In genomic region chr18:67705748-67706147, GRCh38 we compare ENCODE assay signal across 13 cellular contexts.
DNase-seq lines count a peak whose midpoint lies in the region; ATAC-seq and TF ChIP-seq lines count a peak whose summit lies in the region.
"Had no signal": no experiment of that assay in that cellular context is flagged by ENCODE, and none has a peak within 500 bp of the region (broad histone marks: within the 10 kb centered on the region; RNA-seq: fewer than 3 reads in every experiment).

No MANE protein-coding gene starts in this region.

- H3K4me1 ChIP-seq in mammary epithelial cell (ENCODE audit: insufficient read depth, low read length) (no peaks in the 10 kb centered on the region), PC-3 (ENCODE audit: insufficient read depth, low read length) (no peaks in the 10 kb centered on the region), thyroid gland (no peaks in the 10 kb centered on the region)
- H3K4me1 ChIP-seq: parathyroid adenoma had no signal

- no peak for TF ChIP-seq POLR2A in thyroid gland (IDR thresholded peaks at IDR 0.05)

- no peaks in the 10 kb centered on the region for H3K27me3 Mint-ChIP-seq in MCF 10A (ENCODE audit: insufficient read depth, unreplicated experiment)
- peaks cover 4% of the 10 kb centered on the region for H3K27me3 Mint-ChIP-seq in activated naive CD8-positive, alpha-beta T cell treated with anti-CD3 and anti-CD28 coated beads for 36 hours
- H3K27me3 Mint-ChIP-seq: activated CD4-positive, alpha-beta T cell treated with anti-CD3 and anti-CD28 coated beads, Interleukin-2, amount 10 ng/mL, durations not matched to agents 7 days and 5 days had no signal

- no peaks in the 10 kb centered on the region for H3K9me3 ChIP-seq in mammary epithelial cell (replicated peaks; ENCODE audit: insufficient read depth, low read length)
- no peaks in the 10 kb centered on the region for H3K9me3 ChIP-seq in PC-3 (ENCODE audit: low read length)
- H3K9me3 ChIP-seq in thyroid gland: no peaks in the 10 kb centered on the region

- H3K79me2 ChIP-seq in mammary epithelial cell (ENCODE audit: insufficient read depth, low read length) (no peaks in the 10 kb centered on the region), PC-3 (ENCODE audit: low read length) (no peaks in the 10 kb centered on the region)
- H3K79me2 ChIP-seq: parathyroid adenoma had no signal

- H4K20me1 ChIP-seq in mammary epithelial cell (ENCODE audit: insufficient read depth, low read length): no peaks in the 10 kb centered on the region
- H4K20me1 ChIP-seq in PC-3 (ENCODE audit: low read length): no peaks in the 10 kb centered on the region

- H3K36me3 ChIP-seq in mammary epithelial cell (ENCODE audit: insufficient read depth, low read length) (no peaks in the 10 kb centered on the region), PC-3 (ENCODE audit: low read depth, low read length) (no peaks in the 10 kb centered on the region), thyroid gland (no peaks in the 10 kb centered on the region)

- H3K4me3 ChIP-seq in mammary epithelial cell (replicated peaks in 1 of 3; ENCODE audit: insufficient read depth in 1 of 3, low read depth in 2 of 3, low read length in 3 of 3) (no peak overlapping the region), PC-3 (ENCODE audit: low read length) (no peak overlapping the region), fibroblast of villous mesenchyme (ENCODE audit: low read depth, low read length) (no peak overlapping the region), thyroid gland (replicated peaks in 1 of 3) (no peak overlapping the region)

- TF ChIP-seq CTCF in MCF 10A (IDR thresholded peaks at IDR 0.05; ENCODE audit: unreplicated experiment) (no peak), mammary epithelial cell (conservative IDR thresholded peaks at IDR 0.05 in 1 of 2, IDR thresholded peaks at IDR 0.05 in 1 of 2; ENCODE audit: extremely low read depth in 1 of 2, insufficient read depth in 1 of 2, low read depth in 1 of 2, low read length in 2 of 2) (peak in 1 of 2 donors; percentile 35), PC-3 (conservative IDR thresholded peaks at IDR 0.05; ENCODE audit: low read depth, low read length) (peak; percentile 36; the same call in 1 of the 2 replicates), fibroblast of villous mesenchyme (IDR thresholded peaks at IDR 0.05; ENCODE audit: insufficient read depth, low read depth, low read length) (peak; percentile 35), thyroid gland (IDR thresholded peaks at IDR 0.05) (no peak)

- POLR2A ChIA-PET in MCF 10A (lab: Yijun Ruan, JAX) (no interaction called here), PC-3 (lab: Charles Lee; ENCODE audit: unreplicated experiment) (no interaction called here)

- CTCF ChIA-PET in MCF 10A (lab: Yijun Ruan, JAX) (interaction anchor here (0.7 kb wide), 1 partner anchor 204 kb away, joined by 3 read pairs; no protein-coding TSS in a partner anchor), mammary epithelial cell (lab: Charles Lee; ENCODE audit: low non-redundant PET) (no interaction called here), PC-3 (lab: Charles Lee) (no interaction called here)

- DNase-seq in MCF 10A (ENCODE audit: unreplicated experiment) (peak; percentile 7), mammary epithelial cell (no peak), PC-3 (peak; percentile 17), fibroblast of villous mesenchyme (ENCODE audit: low read depth) (peak; percentile 10), thyroid gland (no peak)
- DNase-seq in activated naive CD8-positive, alpha-beta T cell treated with anti-CD3 and anti-CD28 coated beads for 36 hours: no peak
- DNase-seq: activated CD4-positive, alpha-beta T cell treated with anti-CD3 and anti-CD28 coated beads, Interleukin-2, amount 10 ng/mL, durations not matched to agents 7 days and 5 days; activated T-cell treated with anti-CD3 and anti-CD28 coated beads, Interleukin-2, amount 50 U/mL, for 48 hours; amniotic stem cell; NCI-H446 had no signal

- H3K4me3 Mint-ChIP-seq in MCF 10A (ENCODE audit: unreplicated experiment): no peak overlapping the region
- no peak overlapping the region for H3K4me3 Mint-ChIP-seq in activated naive CD8-positive, alpha-beta T cell treated with anti-CD3 and anti-CD28 coated beads for 36 hours
- H3K4me3 Mint-ChIP-seq: activated CD4-positive, alpha-beta T cell treated with anti-CD3 and anti-CD28 coated beads, Interleukin-2, amount 10 ng/mL, durations not matched to agents 7 days and 5 days had no signal

- no peak overlapping the region for H3K27ac Mint-ChIP-seq in MCF 10A (ENCODE audit: low read depth, unreplicated experiment)
- H3K27ac Mint-ChIP-seq in activated naive CD8-positive, alpha-beta T cell treated with anti-CD3 and anti-CD28 coated beads for 36 hours: no peak overlapping the region
- H3K27ac Mint-ChIP-seq: activated CD4-positive, alpha-beta T cell treated with anti-CD3 and anti-CD28 coated beads, Interleukin-2, amount 10 ng/mL, durations not matched to agents 7 days and 5 days had no signal

- H3K36me3 Mint-ChIP-seq in MCF 10A (ENCODE audit: insufficient read depth, unreplicated experiment): no peaks in the 10 kb centered on the region
- H3K36me3 Mint-ChIP-seq in activated naive CD8-positive, alpha-beta T cell treated with anti-CD3 and anti-CD28 coated beads for 36 hours: no peaks in the 10 kb centered on the region

- no peak overlapping the region for H3K27ac ChIP-seq in mammary epithelial cell (ENCODE audit: insufficient read depth, low read depth, low read length)
- H3K27ac ChIP-seq in PC-3 (ENCODE audit: low read length): no peak overlapping the region
- H3K27ac ChIP-seq in thyroid gland: no peak overlapping the region
- H3K27ac ChIP-seq: parathyroid adenoma had no signal

- ATAC-seq in PC-3 (peak; percentile 59; the same call in 1 of the 2 replicates), HG02840 (IDR thresholded peaks at IDR 0.05; ENCODE audit: low FRiP score, unreplicated experiment) (no peak), GM19023 (IDR thresholded peaks at IDR 0.05; ENCODE audit: unreplicated experiment) (no peak)

- H3K9me3 Mint-ChIP-seq in MCF 10A (ENCODE audit: unreplicated experiment): peaks cover 7% of the 10 kb centered on the region
- H3K9me3 Mint-ChIP-seq in activated naive CD8-positive, alpha-beta T cell treated with anti-CD3 and anti-CD28 coated beads for 36 hours: no peaks in the 10 kb centered on the region
- H3K9me3 Mint-ChIP-seq: activated CD4-positive, alpha-beta T cell treated with anti-CD3 and anti-CD28 coated beads, Interleukin-2, amount 10 ng/mL, durations not matched to agents 7 days and 5 days had no signal

- H3K4me1 Mint-ChIP-seq in MCF 10A (ENCODE audit: insufficient read depth, unreplicated experiment): no peaks in the 10 kb centered on the region
- H3K4me1 Mint-ChIP-seq in activated naive CD8-positive, alpha-beta T cell treated with anti-CD3 and anti-CD28 coated beads for 36 hours: no peaks in the 10 kb centered on the region
- H3K4me1 Mint-ChIP-seq: activated CD4-positive, alpha-beta T cell treated with anti-CD3 and anti-CD28 coated beads, Interleukin-2, amount 10 ng/mL, durations not matched to agents 7 days and 5 days had no signal

- H3K9ac ChIP-seq in mammary epithelial cell (ENCODE audit: insufficient read depth, low read length) (no peak overlapping the region), PC-3 (ENCODE audit: low read length) (no peak overlapping the region)
- H3K9ac ChIP-seq: parathyroid adenoma had no signal

- no peaks in the 10 kb centered on the region for H3F3A ChIP-seq in PC-3 (ENCODE audit: low read length, unreplicated experiment)

- no peak overlapping the region for H2AFZ ChIP-seq in mammary epithelial cell (ENCODE audit: low read depth, low read length)
- H2AFZ ChIP-seq in PC-3 (ENCODE audit: low read length): no peak overlapping the region
- H2AFZ ChIP-seq: parathyroid adenoma had no signal

- no TSS peak for BruUV-seq in MCF 10A (replicated peaks; lab: Mats Ljungman, UMichigan)
- no TSS peak for BruUV-seq in mammary epithelial cell (replicated peaks; lab: Mats Ljungman, UMichigan)
- BruUV-seq in PC-3 (replicated peaks; lab: Mats Ljungman, UMichigan): no TSS peak

- 94% methylated on average over 2 of the region's 2 CpGs for WGBS in mammary epithelial cell (ENCODE audit: low coverage, missing lambda C conversion rate)
- WGBS in thyroid gland, 2 donors: 69 to 82% methylated on average over 2 of the region's 2 CpGs

- dilution Hi-C loops in mammary epithelial cell (cut with HindIII; ENCODE audit: low sequenced_read_pairs): no loop called here

- H3K9me2 ChIP-seq in PC-3 (replicated peaks; ENCODE audit: low read length): no peaks in the 10 kb centered on the region

- no peak overlapping the region for H3K4me2 ChIP-seq in mammary epithelial cell (ENCODE audit: insufficient read depth, low read depth, low read length)
- H3K4me2 ChIP-seq in PC-3 (ENCODE audit: low read length): no peak overlapping the region

- H3K27me3 ChIP-seq in mammary epithelial cell (ENCODE audit: insufficient read depth, low read length) (no peaks in the 10 kb centered on the region), PC-3 (ENCODE audit: low read length) (no peaks in the 10 kb centered on the region), thyroid gland (no peaks in the 10 kb centered on the region)

- intact Hi-C loops in MCF 10A (cut with micrococcal nuclease): loop anchor here (10.0 kb wide), 1 partner anchor 919 kb away; no protein-coding TSS in a partner anchor
- intact Hi-C loops in mammary epithelial cell (cut with micrococcal nuclease): loop anchor here (5.0 to 10.0 kb wide), 2 partner anchors 139 to 188 kb away; partner anchors contain the start of gene DSEL
- intact Hi-C loops in PC-3 (cut with micrococcal nuclease): no loop called here
- intact Hi-C loops in thyroid gland (cut with DNase I): no loop called here

- in situ Hi-C loops in mammary epithelial cell (cut with MboI; ENCODE audit: low sequenced_read_pairs in 2 of 2): no loop called here

Comparison
In these comparisons a context has a peak if more than half of its experiments do, and no peak if none do; other contexts are left out.
1. DNase-seq: peak in MCF 10A (single experiment), PC-3 (single experiment) and fibroblast of villous mesenchyme (single experiment); none in mammary epithelial cell (single experiment), thyroid gland (0 of 2) and activated naive CD8-positive, alpha-beta T cell treated with anti-CD3 and anti-CD28 coated beads for 36 hours (single experiment).
2. CTCF ChIP-seq: peak in PC-3 (single experiment) and fibroblast of villous mesenchyme (single experiment); none in MCF 10A (single experiment) and thyroid gland (0 of 6).
3. intact Hi-C loops: an anchor here in MCF 10A (10.0 kb wide) and mammary epithelial cell (5.0 to 10.0 kb wide); none called in PC-3 and thyroid gland.